ENCODE assay signal across 28 cellular contexts in genomic region chr13:102344410-102344809, GRCh38. TPM values are rescaled to one million over a fixed set of nuclear protein-coding genes. Genes with fewer than 3 reads are reported as not detected.
"Had no signal": no experiment of that assay in that cellular context is flagged by ENCODE, and none has a peak within 500 bp of the region (broad histone marks: within the 10 kb centered on the region; RNA-seq: fewer than 3 reads in every experiment).

No MANE protein-coding gene starts in this region.

- DNase-seq: activated effector memory CD4-positive, alpha-beta T cell treated with anti-CD3 and anti-CD28 coated beads, Interleukin-2, amount 50 U/mL, for 16 hours; activated effector memory CD4-positive, alpha-beta T cell treated with Interleukin-2 at 50 U/mL for 16 hours; activated gamma-delta T cell; activated gamma-delta T cell treated with Interleukin-2 at 50 U/mL for 16 hours; activated naive CD4-positive, alpha-beta T cell; activated naive CD4-positive, alpha-beta T cell treated with anti-CD3 and anti-CD28 coated beads for 36 hours; activated naive CD4-positive, alpha-beta T cell treated with anti-CD3 and anti-CD28 coated beads, Interleukin-2, amount 10 ng/mL, durations not matched to agents 7 days and 5 days; activated naive CD4-positive, alpha-beta T cell treated with anti-CD3 and anti-CD28 coated beads, Interleukin-2, amount 50 U/mL, for 16 hours; activated naive CD4-positive, alpha-beta T cell treated with Interleukin-2 at 50 U/mL for 16 hours; activated naive CD8-positive, alpha-beta T cell treated with anti-CD3 and anti-CD28 coated beads for 36 hours; activated naive CD8-positive, alpha-beta T cell treated with anti-CD3 and anti-CD28 coated beads, Interleukin-2, amount 10 ng/mL, durations not matched to agents 7 days and 5 days; activated naive CD8-positive, alpha-beta T cell treated with anti-CD3 and anti-CD28 coated beads, Interleukin-2, amount 50 U/mL, for 24 hours; activated T-cell treated with anti-CD3 and anti-CD28 coated beads, Interleukin-2, amount 50 U/mL, for 24 hours; activated T-cell treated with anti-CD3 and anti-CD28 coated beads, Interleukin-2, amount 50 U/mL, for 4 hours; activated T-cell treated with anti-CD3 and anti-CD28 coated beads, Interleukin-2, amount 50 U/mL, for 48 hours; activated T-cell treated with anti-CD3 and anti-CD28 coated beads, Interleukin-2, amount 50 U/mL, for 72 hours; adrenal gland; amniotic stem cell; amygdala; anterior cingulate cortex; aorta; body of pancreas; brain microvascular endothelial cell; central memory CD4-positive, alpha-beta T cell; cerebellar nuclear complex had no signal

- H3K9me3 ChIP-seq: adrenal gland, ascending aorta, body of pancreas, breast epithelium had no signal

- H3K36me3 ChIP-seq: adrenal gland, ascending aorta, brain microvascular endothelial cell, breast epithelium, cardiac muscle cell had no signal

- H3K27me3 ChIP-seq: ascending aorta, body of pancreas, brain microvascular endothelial cell, breast epithelium, cardiac muscle cell had no signal

- H3K4me3 ChIP-seq: adrenal gland, ascending aorta, body of pancreas, breast epithelium, cardiac muscle cell had no signal

- H3K27ac ChIP-seq: adrenal gland, ascending aorta, body of pancreas, brain microvascular endothelial cell, breast epithelium, cardiac muscle cell had no signal

RNA-seq across cellular contexts. Expression of gene FGF14, which starts 57.4 kb away (rescaled TPM):
- polyA plus RNA-seq: cardiac muscle cell had no signal
